ENCODE assay signal across 9 cellular contexts in the genomic region with DNA sequence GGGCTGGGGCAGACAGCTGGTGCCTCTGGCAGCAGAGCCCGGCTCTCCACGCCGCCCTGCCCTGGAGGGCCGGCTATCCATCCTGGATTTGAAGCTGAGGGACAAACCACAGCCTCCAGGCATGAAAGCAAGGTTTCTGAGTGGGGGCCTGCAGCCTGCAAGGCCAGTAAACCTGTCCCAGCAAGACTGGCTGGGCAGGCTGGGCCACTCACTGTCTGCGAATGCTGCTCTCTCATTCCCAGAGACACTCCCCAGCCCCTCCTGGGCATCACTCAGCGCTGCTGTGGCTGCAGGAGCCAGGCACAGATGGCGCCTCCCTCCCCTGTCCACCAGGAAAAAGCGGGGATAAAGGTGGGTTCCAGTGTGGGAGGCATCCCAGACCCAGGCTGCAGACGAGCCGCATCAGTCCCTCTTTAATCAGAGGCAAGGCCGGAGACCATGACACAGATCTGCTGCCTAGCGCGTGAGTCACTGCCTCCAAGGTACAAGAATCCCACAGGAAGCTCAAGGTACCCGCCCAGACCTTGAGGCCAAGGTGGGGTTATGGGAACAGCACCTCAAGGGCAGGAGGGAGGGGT.
DNase-seq lines count a peak whose midpoint lies in the region; ATAC-seq and FAIRE-seq lines count a peak whose summit lies in the region.
"Had no signal": no experiment of that assay in that cellular context is flagged by ENCODE, and none has a peak within 500 bp of the region (broad histone marks: within the 10 kb centered on the region; RNA-seq: fewer than 3 reads in every experiment).

No MANE protein-coding gene starts in this region.

- ATAC-seq in HG03571 (IDR thresholded peaks at IDR 0.05; ENCODE audit: unreplicated experiment), result no peak
- ATAC-seq in HG02884 (IDR thresholded peaks at IDR 0.05; ENCODE audit: unreplicated experiment), result no peak

- peak; percentile 53 for FAIRE-seq in urothelium cell line (lab: Jason Lieb, UNC)

- DNase-seq in SIG-M5 treated with dmso at 0.1 percent for 504 hours (lab: John Stamatoyannopoulos, UW; ENCODE audit: unreplicated experiment) (peak; percentile 28), SIG-M5 (lab: John Stamatoyannopoulos, UW) (no peak), T1000 (lab: John Stamatoyannopoulos, UW) (peak; percentile 82), iris pigment epithelial cell (ENCODE audit: low read depth) (peak; percentile 84), urothelium cell line (ENCODE audit: low spot score) (peak; percentile 88), T-helper 1 cell (no peak)
- DNase-seq: NCI-H1092 had no signal

Comparison
In these comparisons a context has a peak if more than half of its experiments do, and no peak if none do; other contexts are left out.
1. DNase-seq: peak in SIG-M5 treated with dmso at 0.1 percent for 504 hours (single experiment), T1000 (single experiment), iris pigment epithelial cell (single experiment) and urothelium cell line (single experiment); none in SIG-M5 (single experiment) and T-helper 1 cell (0 of 5).